12 cellular contexts compared by ENCODE assay signal in the genomic region with DNA sequence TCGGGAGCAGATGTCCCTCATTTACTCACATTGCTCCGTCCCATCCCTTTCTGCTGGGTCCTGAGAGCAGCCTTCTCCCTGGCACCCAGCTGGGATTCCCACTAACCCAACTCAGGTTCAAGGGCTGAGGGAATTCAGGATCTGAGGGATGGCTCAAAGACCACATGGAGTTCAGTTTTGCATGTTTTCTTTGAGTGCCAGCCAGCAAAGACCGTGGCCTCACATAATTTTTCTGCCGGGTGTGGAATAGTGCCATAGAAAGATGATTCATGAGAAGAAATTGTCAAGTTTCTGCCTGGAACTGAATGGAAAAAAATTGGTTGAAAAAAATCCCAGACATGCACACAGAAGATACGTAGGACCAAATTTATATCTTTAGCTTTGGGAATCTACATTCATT.
DNase-seq lines count a peak whose midpoint lies in the region; ATAC-seq, FAIRE-seq and TF ChIP-seq lines count a peak whose summit lies in the region.
"Had no signal": no experiment of that assay in that cellular context is flagged by ENCODE, and none has a peak within 500 bp of the region (broad histone marks: within the 10 kb centered on the region; RNA-seq: fewer than 3 reads in every experiment).

No MANE protein-coding gene starts in this region.

- no peaks in the 10 kb centered on the region for H3K36me3 ChIP-seq in skeletal muscle satellite cell (ENCODE audit: insufficient read depth, low read length)

- ATAC-seq in SK-N-SH treated with all-trans-retinoic acid at 6 μM for 48 hours (no peak), GM19035 (IDR thresholded peaks at IDR 0.05; ENCODE audit: unreplicated experiment) (no peak), GM18867 (IDR thresholded peaks at IDR 0.05; ENCODE audit: unreplicated experiment) (no peak)

- peak; percentile 88 for FAIRE-seq in H54 (lab: Jason Lieb, UNC)

- H3K27me3 ChIP-seq in skeletal muscle satellite cell (ENCODE audit: control insufficient read depth, insufficient read depth, low read length): no peaks in the 10 kb centered on the region

- DNase-seq in H54 (ENCODE audit: insufficient read length, low spot score) (peak; percentile 72), fibroblast of the aortic adventitia (ENCODE audit: low read depth) (peak; percentile 97)
- no peak for DNase-seq in activated naive CD4-positive, alpha-beta T cell treated with Interleukin-2 at 50 U/mL for 16 hours
- DNase-seq: activated CD8-positive, alpha-beta memory T cell treated with anti-CD3 and anti-CD28 coated beads, Interleukin-2, amount 50 U/mL, for 48 hours; central memory CD4-positive, alpha-beta T cell; GF-D8; NCI-H1436 treated with DMSO at 0.1 percent for 48 hours; stimulated activated naive CD4-positive, alpha-beta T cell treated with Interleukin-2 at 50 U/mL for 16 hours had no signal

- TF ChIP-seq POLR2A in H54 (IDR thresholded peaks at IDR 0.05; ENCODE audit: low read depth, low read length): no peak

- H3K4me2 ChIP-seq in skeletal muscle satellite cell (ENCODE audit: low read length): peak overlapping the region; percentile 63

- peak overlapping the region; percentile 26 for H3K9ac ChIP-seq in skeletal muscle satellite cell (ENCODE audit: low read depth, low read length)

- H3K4me1 ChIP-seq in skeletal muscle satellite cell (ENCODE audit: control insufficient read depth, insufficient read depth, low read length): peaks cover 16% of the 10 kb centered on the region

- H3K4me3 ChIP-seq in fibroblast of the aortic adventitia (ENCODE audit: low read depth, low read length) (no peak overlapping the region), skeletal muscle satellite cell (ENCODE audit: low read length) (no peak overlapping the region)

- TF ChIP-seq CTCF in fibroblast of the aortic adventitia (IDR thresholded peaks at IDR 0.05; ENCODE audit: insufficient read depth, low read length): no peak

- no peaks in the 10 kb centered on the region for H3K9me3 ChIP-seq in skeletal muscle satellite cell (replicated peaks; ENCODE audit: low read length)

TF ChIP-seq in SK-N-SH treated with all-trans-retinoic acid at 6 μM for 48 hours, 23 proteins besides CTCF, POLR2A, EP300 and RAD21:
- TF ChIP-seq, protein P1, sequence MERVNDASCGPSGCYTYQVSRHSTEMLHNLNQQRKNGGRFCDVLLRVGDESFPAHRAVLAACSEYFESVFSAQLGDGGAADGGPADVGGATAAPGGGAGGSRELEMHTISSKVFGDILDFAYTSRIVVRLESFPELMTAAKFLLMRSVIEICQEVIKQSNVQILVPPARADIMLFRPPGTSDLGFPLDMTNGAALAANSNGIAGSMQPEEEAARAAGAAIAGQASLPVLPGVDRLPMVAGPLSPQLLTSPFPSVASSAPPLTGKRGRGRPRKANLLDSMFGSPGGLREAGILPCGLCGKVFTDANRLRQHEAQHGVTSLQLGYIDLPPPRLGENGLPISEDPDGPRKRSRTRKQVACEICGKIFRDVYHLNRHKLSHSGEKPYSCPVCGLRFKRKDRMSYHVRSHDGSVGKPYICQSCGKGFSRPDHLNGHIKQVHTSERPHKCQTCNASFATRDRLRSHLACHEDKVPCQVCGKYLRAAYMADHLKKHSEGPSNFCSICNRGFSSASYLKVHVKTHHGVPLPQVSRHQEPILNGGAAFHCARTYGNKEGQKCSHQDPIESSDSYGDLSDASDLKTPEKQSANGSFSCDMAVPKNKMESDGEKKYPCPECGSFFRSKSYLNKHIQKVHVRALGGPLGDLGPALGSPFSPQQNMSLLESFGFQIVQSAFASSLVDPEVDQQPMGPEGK (CRISPR knock-in tag; IDR thresholded peaks at IDR 0.05; ENCODE audit: borderline replicate concordance): no peak
- TF ChIP-seq ISL1 (CRISPR knock-in tag; IDR thresholded peaks at IDR 0.05): peak; percentile 35; the same call in 1 of the 2 replicates
TF ChIP-seq in SK-N-SH treated with all-trans-retinoic acid at 6 μM for 48 hours: peak in this region for 1.
